Comparison of ENCODE assay signal across 1 cellular context in genomic region chr11:112658521-112658920, GRCh38.
TF ChIP-seq lines count a peak whose summit lies in the region.

No MANE protein-coding gene starts in this region.

TF ChIP-seq in HEK293, 187 proteins besides CTCF, POLR2A, EP300 and RAD21 (continued from another document):
- TF ChIP-seq ZNF398 (tag by site-specific recombination; IDR thresholded peaks at IDR 0.05) (peak; percentile 72), ZNF629 (tag by site-specific recombination; IDR thresholded peaks at IDR 0.05) (peak; percentile 76), ZNF776 (tag by site-specific recombination; IDR thresholded peaks at IDR 0.05; ENCODE audit: borderline replicate concordance) (no peak)
